ENCODE assay signal across 17 cellular contexts in the genomic region with DNA sequence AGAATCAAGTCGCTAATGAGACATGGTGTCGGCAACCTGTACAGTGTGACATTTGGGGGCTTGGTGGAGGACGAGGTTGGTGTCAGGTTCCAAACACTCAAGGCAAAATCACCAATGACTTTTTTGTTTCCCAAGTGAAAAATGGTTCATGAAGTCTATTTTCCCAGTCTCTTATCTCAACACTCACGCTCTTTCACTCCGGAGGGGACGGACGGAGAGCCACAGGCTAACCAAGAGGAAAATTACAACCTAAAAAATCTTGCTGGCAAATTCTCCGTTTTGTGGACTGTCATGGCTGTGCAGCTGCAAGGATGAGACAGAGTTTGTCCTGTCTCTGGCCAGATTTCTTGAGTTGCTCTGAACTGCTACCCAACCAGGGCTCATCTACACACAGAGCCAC.
"Had no signal": no experiment of that assay in that cellular context is flagged by ENCODE, and none has a peak within 500 bp of the region (broad histone marks: within the 10 kb centered on the region; RNA-seq: fewer than 3 reads in every experiment).

No MANE protein-coding gene starts in this region.

- DNase-seq: activated CD4-positive, alpha-beta T cell treated with anti-CD3 and anti-CD28 coated beads for 4 hours; activated CD4-positive, alpha-beta T cell treated with anti-CD3 and anti-CD28 coated beads, Interleukin-2, amount 50 U/mL, for 48 hours; activated CD4-positive, CD25-positive, alpha-beta regulatory T cell; activated CD8-positive, alpha-beta memory T cell treated with anti-CD3 and anti-CD28 coated beads, Interleukin-2, amount 50 U/mL, for 48 hours; activated naive CD4-positive, alpha-beta T cell; activated T-cell treated with anti-CD3 and anti-CD28 coated beads, Interleukin-2, amount 50 U/mL, for 4 hours; adrenal gland; nucleus accumbens; stimulated activated CD4-positive, alpha-beta T cell treated with anti-CD3 and anti-CD28 coated beads, Interleukin-2, amount 100 ng/mL, for 48 hours; stimulated activated CD8-positive, alpha-beta memory T cell treated with anti-CD3 and anti-CD28 coated beads, Interleukin-4, amount 100 ng/mL, for 48 hours; stimulated activated naive B cell treated with anti-CD40 and anti-IgM and Interleukin-4, amounts not matched to agents 10 μg/mL and 1 μg/mL and 100 μg/mL, for 72 hours; T-helper 17 cell; testis; upper lobe of right lung had no signal

- H3K27me3 Mint-ChIP-seq: activated naive CD8-positive, alpha-beta T cell; stimulated activated naive B cell treated with anti-CD40 and anti-IgM and Interleukin-4, amounts not matched to agents 10 μg/mL and 1 μg/mL and 100 μg/mL, for 72 hours had no signal

- H3K27ac Mint-ChIP-seq: activated naive CD8-positive, alpha-beta T cell; activated T-helper 2 cell treated with anti-CD3 and anti-CD28 coated beads, Interferon-gamma antibody, Interleukin-2, Interleukin-4, amounts not matched to agents 10 μg/mL and 5 μg/mL and 100 μg/mL, durations not matched to agents 14 hours and 24 hours and 36 hours; natural killer cell treated with Interleukin-12 subunit alpha and Interleukin-12 subunit beta and Interleukin-15 and Interleukin-18, amount 100 ng/mL, for 72 hours; stimulated activated naive B cell treated with anti-CD40 and anti-IgM and Interleukin-4, amounts not matched to agents 10 μg/mL and 1 μg/mL and 100 μg/mL, for 72 hours; T-helper 17 cell had no signal

- ATAC-seq: activated T-cell treated with anti-CD3 and anti-CD28 coated beads, Interleukin-2, amount 50 U/mL, for 4 hours; natural killer cell treated with Interleukin-12 subunit alpha and Interleukin-12 subunit beta and Interleukin-15 and Interleukin-18, amount 100 ng/mL, for 72 hours; stimulated activated naive B cell treated with anti-CD40 and anti-IgM and Interleukin-4, amounts not matched to agents 10 μg/mL and 1 μg/mL and 100 μg/mL, for 72 hours; T-helper 17 cell; upper lobe of right lung had no signal

- H3K4me3 Mint-ChIP-seq: activated naive CD8-positive, alpha-beta T cell; activated T-cell treated with anti-CD3 and anti-CD28 coated beads, Interleukin-2, amount 50 U/mL, for 4 hours; natural killer cell treated with Interleukin-12 subunit alpha and Interleukin-12 subunit beta and Interleukin-15 and Interleukin-18, amount 100 ng/mL, for 72 hours; stimulated activated naive B cell treated with anti-CD40 and anti-IgM and Interleukin-4, amounts not matched to agents 10 μg/mL and 1 μg/mL and 100 μg/mL, for 72 hours; T-helper 17 cell had no signal

- H3K9me3 Mint-ChIP-seq: activated T-cell treated with anti-CD3 and anti-CD28 coated beads, Interleukin-2, amount 50 U/mL, for 4 hours; activated T-helper 2 cell treated with anti-CD3 and anti-CD28 coated beads, Interferon-gamma antibody, Interleukin-2, Interleukin-4, amounts not matched to agents 10 μg/mL and 5 μg/mL and 100 μg/mL, durations not matched to agents 14 hours and 24 hours and 36 hours; natural killer cell treated with Interleukin-12 subunit alpha and Interleukin-12 subunit beta and Interleukin-15 and Interleukin-18, amount 100 ng/mL, for 72 hours; stimulated activated naive B cell treated with anti-CD40 and anti-IgM and Interleukin-4, amounts not matched to agents 10 μg/mL and 1 μg/mL and 100 μg/mL, for 72 hours had no signal

- H3K36me3 Mint-ChIP-seq: activated naive CD8-positive, alpha-beta T cell; natural killer cell treated with Interleukin-12 subunit alpha and Interleukin-12 subunit beta and Interleukin-15 and Interleukin-18, amount 100 ng/mL, for 72 hours had no signal
